26 cellular contexts compared by ENCODE assay signal in genomic region chr15:75725021-75725718, GRCh38. TPM values are rescaled to one million over a fixed set of nuclear protein-coding genes. Genes with fewer than 3 reads are reported as not detected.
DNase-seq lines count a peak whose midpoint lies in the region; ATAC-seq and TF ChIP-seq lines count a peak whose summit lies in the region.
"Had no signal": no experiment of that assay in that cellular context is flagged by ENCODE, and none has a peak within 500 bp of the region (broad histone marks: within the 10 kb centered on the region; RNA-seq: fewer than 3 reads in every experiment).

No MANE protein-coding gene starts in this region.

- ATAC-seq in lower lobe of right lung: no peak
- no peak for ATAC-seq in HG02588 (IDR thresholded peaks at IDR 0.05; ENCODE audit: unreplicated experiment)
- ATAC-seq: activated T-cell treated with anti-CD3 and anti-CD28 coated beads, Interleukin-2, amount 50 U/mL, for 4 hours; K562; naive thymus-derived CD8-positive, alpha-beta T cell; T-cell; WTC11 had no signal

- no peaks in the 10 kb centered on the region for H3K9me3 ChIP-seq in BLaER1
- no peaks in the 10 kb centered on the region for H3K9me3 ChIP-seq in lower lobe of right lung
- no peaks in the 10 kb centered on the region for H3K9me3 ChIP-seq in MG63
- H3K9me3 ChIP-seq: tibial nerve had no signal

- DNase-seq in H7: peak; percentile 52
- peak; percentile 36 for DNase-seq in lower lobe of right lung
- DNase-seq in posterior vena cava (ENCODE audit: low spot score): peak; percentile 53
- DNase-seq in GM19238 (ENCODE audit: insufficient read length, low spot score): no peak
- DNase-seq in SIG-M5 treated with dmso at 0.1 percent for 504 hours (lab: John Stamatoyannopoulos, UW; ENCODE audit: unreplicated experiment): no peak
- no peak for DNase-seq in MG63
- DNase-seq: ACHN; activated CD4-positive, alpha-beta T cell treated with anti-CD3 and anti-CD28 coated beads, Interleukin-2, amount 10 ng/mL, durations not matched to agents 7 days and 5 days; activated T-cell treated with anti-CD3 and anti-CD28 coated beads, Interleukin-2, amount 50 U/mL, for 4 hours; Calu3; caudate nucleus; DMS79; glutamatergic neuron; HCEC 1CT; NCI-H1105; NCI-H187; stimulated activated CD4-positive, alpha-beta T cell treated with anti-CD3 and anti-CD28 coated beads, Interleukin-12 subunit alpha, Interleukin-12 subunit beta, amount 100 ng/mL, for 4 hours; stimulated activated CD4-positive, alpha-beta T cell treated with anti-CD3 and anti-CD28 coated beads, Interleukin-4, amount 100 ng/mL, for 1 hour; T-cell had no signal

- H3K4me3 ChIP-seq in BLaER1 (no peak overlapping the region), H7 (ENCODE audit: insufficient read depth, low read depth, low read length) (no peak overlapping the region), lower lobe of right lung (no peak overlapping the region), MG63 (no peak overlapping the region)
- H3K4me3 ChIP-seq: K562, tibial nerve had no signal

- no peaks in the 10 kb centered on the region for H4K20me1 ChIP-seq in BLaER1

- H3K4me2 ChIP-seq in BLaER1: peak overlapping the region; percentile 71

- H3K27me3 ChIP-seq in BLaER1 (no peaks in the 10 kb centered on the region), H7 (ENCODE audit: control insufficient read depth, insufficient read depth, low read length) (no peaks in the 10 kb centered on the region), lower lobe of right lung (ENCODE audit: low read depth) (no peaks in the 10 kb centered on the region), MG63 (no peaks in the 10 kb centered on the region)
- H3K27me3 ChIP-seq: tibial nerve had no signal

- H3K36me3 ChIP-seq in BLaER1 (no peaks in the 10 kb centered on the region), H7 (replicated peaks; ENCODE audit: control insufficient read depth, insufficient read depth, low read length) (no peaks in the 10 kb centered on the region), lower lobe of right lung (no peaks in the 10 kb centered on the region), MG63 (no peaks in the 10 kb centered on the region)
- H3K36me3 ChIP-seq: tibial nerve had no signal

- TF ChIP-seq CTCF in lower lobe of right lung (IDR thresholded peaks at IDR 0.05): no peak

- intact Hi-C loops in lower lobe of right lung (cut with DNase I) (no loop called here), posterior vena cava (cut with DNase I) (loop anchor here in 1 of 2 donors (5.0 to 10.0 kb wide), 2 partner anchors 38 to 80 kb away; no protein-coding TSS in a partner anchor)

- H3K27ac ChIP-seq in BLaER1: peak overlapping the region; percentile 40; the same call in 1 of the 2 replicates
- H3K27ac ChIP-seq in lower lobe of right lung: no peak overlapping the region
- H3K27ac ChIP-seq: parathyroid adenoma had no signal

- H3K4me1 ChIP-seq in BLaER1 (peaks cover 53% of the 10 kb centered on the region), lower lobe of right lung (peaks cover 12% of the 10 kb centered on the region)
- H3K4me1 ChIP-seq: parathyroid adenoma had no signal

- 0 out of 2 replicates have a peak overlapping the region, but pooled peaks have one; percentile 12 for H3K9ac ChIP-seq in BLaER1
- H3K9ac ChIP-seq: parathyroid adenoma had no signal

RNA-seq across cellular contexts. Expression of gene CSPG4, which starts 12.5 kb away (rescaled TPM):
- total RNA-seq in H7 (2014; rRNA removed; shearing (Covaris generic)): 4.3 and 5.0 TPM in 2 replicates
- 15.0 TPM for total RNA-seq in lower lobe of right lung
- total RNA-seq in posterior vena cava: 100 to 1,000 TPM in 1 of 2 donors, 10 to 100 TPM in 1; 90.4 to 134 TPM
- 13.4 and 19.6 TPM in 2 replicates for total RNA-seq in MG63 (2014; rRNA removed; shearing (Covaris generic); ENCODE audit: low replicate concordance)
- total RNA-seq: activated CD4-positive, alpha-beta T cell treated with anti-CD3 and anti-CD28 coated beads, Interleukin-2, amount 10 ng/mL, durations not matched to agents 7 days and 5 days; Calu3; naive thymus-derived CD8-positive, alpha-beta T cell had no signal

Comparison
In these comparisons a context has a peak if more than half of its experiments do, and no peak if none do; other contexts are left out.
1. DNase-seq: peak in H7 (single experiment), lower lobe of right lung (single experiment) and posterior vena cava (single experiment); none in GM19238 (single experiment), SIG-M5 treated with dmso at 0.1 percent for 504 hours (single experiment) and MG63 (single experiment).